ENCODE assay signal across 8 cellular contexts in genomic region chr1:156693858-156694562, GRCh38. TPM values are rescaled to one million over a fixed set of nuclear protein-coding genes. Genes with fewer than 3 reads are reported as not detected.
DNase-seq lines count a peak whose midpoint lies in the region; ATAC-seq and TF ChIP-seq lines count a peak whose summit lies in the region.
"Had no signal": no experiment of that assay in that cellular context is flagged by ENCODE, and none has a peak within 500 bp of the region (broad histone marks: within the 10 kb centered on the region; RNA-seq: fewer than 3 reads in every experiment).

No MANE protein-coding gene starts in this region.

- H3K9ac ChIP-seq in endodermal cell (ENCODE audit: extremely low read depth, low read length, poor library complexity, severe bottlenecking) = no peak overlapping the region

- H3K27ac Mint-ChIP-seq in endodermal cell = peak overlapping the region; percentile 93

- H3K9me3 Mint-ChIP-seq in endodermal cell = no peaks in the 10 kb centered on the region

- no peaks in the 10 kb centered on the region for H3K9me3 ChIP-seq in endodermal cell (ENCODE audit: control insufficient read depth, low read length)
- no peaks in the 10 kb centered on the region for H3K9me3 ChIP-seq in thyroid gland
- H3K9me3 ChIP-seq: right atrium auricular region had no signal

- H3K36me3 Mint-ChIP-seq in endodermal cell (ENCODE audit: low read depth) = peaks cover 16% of the 10 kb centered on the region

- no peak for TF ChIP-seq CTCF in endodermal cell (conservative IDR thresholded peaks at IDR 0.05)
- TF ChIP-seq CTCF in thyroid gland (IDR thresholded peaks at IDR 0.05) = no peak

- peaks cover 30% of the 10 kb centered on the region for H3K27me3 Mint-ChIP-seq in endodermal cell (ENCODE audit: insufficient read depth)

- WGBS in endodermal cell (ENCODE audit: insufficient coverage in 1 of 2, insufficient read length in 1 of 2), 2 experiments = 61% methylated on average over 5 to 8 of the region's 8 CpGs
- WGBS in thyroid gland, 2 donors = 72% methylated on average over 8 of the region's 8 CpGs

- ATAC-seq in GM19452 (IDR thresholded peaks at IDR 0.05; ENCODE audit: unreplicated experiment) = no peak

- H3K4me1 ChIP-seq in endodermal cell (ENCODE audit: control insufficient read depth, insufficient read depth, low read length) (peaks cover 25% of the 10 kb centered on the region), thyroid gland (peaks cover 50 to 69% of the 10 kb centered on the region in 2 donors)

- DNase-seq in DMS79 treated with DMSO at 0.1 percent for 48 hours (lab: John Stamatoyannopoulos, UW) (peak; percentile 27), DMS79 (lab: John Stamatoyannopoulos, UW) (no peak), endodermal cell (peak; percentile 83), thyroid gland (peak in 1 of 2 donors; percentile 20), GM19240 (ENCODE audit: insufficient read length, low spot score) (no peak)

- TF ChIP-seq POLR2A in thyroid gland (IDR thresholded peaks at IDR 0.05) = no peak

- peaks cover 4% of the 10 kb centered on the region for H3K36me3 ChIP-seq in endodermal cell (ENCODE audit: control insufficient read depth, insufficient read depth, low read length)
- no peaks in the 10 kb centered on the region for H3K36me3 ChIP-seq in thyroid gland
- H3K36me3 ChIP-seq: right atrium auricular region had no signal

- intact Hi-C loops in thyroid gland (cut with DNase I) = no loop called here

- H3K4me3 ChIP-seq in endodermal cell (ENCODE audit: low read length) (peak overlapping the region; percentile 1), thyroid gland (replicated peaks in 1 of 3) (no peak overlapping the region)
- H3K4me3 ChIP-seq: coronary artery, right atrium auricular region had no signal

- H3K4me1 Mint-ChIP-seq in endodermal cell = peaks cover 56% of the 10 kb centered on the region

- H3K4me3 Mint-ChIP-seq in endodermal cell = peak overlapping the region; percentile 47

- peaks cover 6% of the 10 kb centered on the region for H3K27me3 ChIP-seq in endodermal cell (ENCODE audit: control insufficient read depth, insufficient read depth, low read length, poor library complexity, severe bottlenecking)
- H3K27me3 ChIP-seq in thyroid gland = no peaks in the 10 kb centered on the region

- H3K27ac ChIP-seq in endodermal cell (ENCODE audit: low read depth, low read length) (peak overlapping the region; percentile 84), thyroid gland (peak overlapping the region; percentile 57 to 82 (median 80))
- H3K27ac ChIP-seq: coronary artery, right atrium auricular region had no signal

RNA-seq across cellular contexts. Expression of gene CRABP2, which starts 11.4 kb away (rescaled TPM):
- total RNA-seq in endodermal cell (100 to 1,000 TPM; 243 to 780 TPM), thyroid gland (10 to 100 TPM in 1 of 4 donors, 1 to 10 TPM in 2, not detected in 1; 3.0 to 15.3 (median 4.5) TPM)
- 435 TPM for polyA plus RNA-seq in endodermal cell (2013, experiment 1 of 2)
- 409 TPM for polyA plus RNA-seq in endodermal cell (2013, experiment 2 of 2)

RNA-seq across cellular contexts. Expression of gene NES, which starts 16.8 kb away (rescaled TPM):
- 100 to 1,000 TPM in 1 of 2 donors, 10 to 100 TPM in 1; 65.8 to 103 TPM for total RNA-seq in endodermal cell
- 271 TPM for polyA plus RNA-seq in endodermal cell (2013, experiment 1 of 2)
- 261 TPM for polyA plus RNA-seq in endodermal cell (2013, experiment 2 of 2)
- total RNA-seq in thyroid gland = 10 to 100 TPM in 2 of 4 donors, 1 to 10 TPM in 2; 4.3 to 10.4 (median 9.0) TPM

RNA-seq across cellular contexts. Expression of gene METTL25B, which starts 34.3 kb away (rescaled TPM):
- total RNA-seq in endodermal cell = 10 to 100 TPM; 25.9 to 35.5 TPM
- 36.0 TPM for polyA plus RNA-seq in endodermal cell (2013, experiment 1 of 2)
- 33.1 TPM for polyA plus RNA-seq in endodermal cell (2013, experiment 2 of 2)
- total RNA-seq in thyroid gland = 10 to 100 TPM; 15.5 to 33.4 (median 25.3) TPM

RNA-seq across cellular contexts. Expression of gene ISG20L2, which starts 34.6 kb away (rescaled TPM):
- total RNA-seq in endodermal cell (10 to 100 TPM; 37.2 to 39.9 TPM), thyroid gland (10 to 100 TPM; 13.6 to 34.9 (median 18.2) TPM)
- polyA plus RNA-seq in endodermal cell (2013, experiment 1 of 2) = 31.9 TPM
- 32.0 TPM for polyA plus RNA-seq in endodermal cell (2013, experiment 2 of 2)

RNA-seq across cellular contexts. Expression of gene MRPL24, which starts 46.9 kb away (rescaled TPM):
- total RNA-seq in endodermal cell = 10 to 100 TPM; 32.2 to 35.5 TPM
- polyA plus RNA-seq in endodermal cell (2013, experiment 1 of 2) = 34.7 TPM
- polyA plus RNA-seq in endodermal cell (2013, experiment 2 of 2) = 30.8 TPM
- 10 to 100 TPM; 22.9 to 55.6 (median 35.9) TPM for total RNA-seq in thyroid gland

Comparison
In these comparisons a context has a peak if more than half of its experiments do, and no peak if none do; other contexts are left out.
1. DNase-seq: peak in DMS79 treated with DMSO at 0.1 percent for 48 hours (single experiment) and endodermal cell (single experiment); none in DMS79 (single experiment) and GM19240 (single experiment).
2. RNA of gene CRABP2, which starts 11.4 kb away (total RNA-seq): 243 to 780 TPM in endodermal cell; 3.0 to 15.3 TPM in thyroid gland; every median in the first group is over 10 times any median in the second.
3. RNA of gene NES, which starts 16.8 kb away (total RNA-seq): 65.8 to 103 TPM in endodermal cell; 4.3 to 10.4 TPM in thyroid gland; every median in the first group is over 4 times any median in the second.